1 cellular context compared by ENCODE assay signal in genomic region chr12:108731105-108731865, GRCh38.
TF ChIP-seq lines count a peak whose summit lies in the region.

Gene CORO1C (minus strand): TSS chr12:108731518. CDS start chr12:108701318, 30,200 bp downstream.

TF ChIP-seq in HEK293, 187 proteins besides CTCF, POLR2A, EP300 and RAD21 (continued from another document and continues in another):
- TF ChIP-seq ELK4 (IDR thresholded peaks at IDR 0.05; ENCODE audit: borderline replicate concordance, low read depth, low read length) (peak; percentile 92), ZBTB26 (tag by site-specific recombination; optimal IDR thresholded peaks at IDR 0.05) (peak; percentile 88), ZNF426 (tag by site-specific recombination; IDR thresholded peaks at IDR 0.05) (no peak), ZNF776 (tag by site-specific recombination; IDR thresholded peaks at IDR 0.05; ENCODE audit: borderline replicate concordance) (no peak), TCF7L2 (IDR thresholded peaks at IDR 0.05; ENCODE audit: borderline replicate concordance, low read depth, low read length) (no peak), ZNF366 (tag by site-specific recombination; conservative IDR thresholded peaks at IDR 0.05) (no peak), BCL6B (tag by site-specific recombination; IDR thresholded peaks at IDR 0.05) (no peak), KLF17 (tag by site-specific recombination; IDR thresholded peaks at IDR 0.05) (peak; percentile 67), KLF7 (tag by site-specific recombination; IDR thresholded peaks at IDR 0.05; ENCODE audit: borderline replicate concordance) (peak; percentile 67; the same call in 1 of the 2 replicates), ZNF148 (tag by site-specific recombination; IDR thresholded peaks at IDR 0.05; ENCODE audit: borderline replicate concordance) (no peak), ZBTB8A (tag by site-specific recombination; IDR thresholded peaks at IDR 0.05) (peak; percentile 86), HOXC10 (CRISPR knock-in tag; IDR thresholded peaks at IDR 0.05) (no peak), ZNF707 (tag by site-specific recombination; IDR thresholded peaks at IDR 0.05) (no peak), ZNF169 (tag by site-specific recombination; IDR thresholded peaks at IDR 0.05) (no peak), ZNF777 (tag by site-specific recombination; IDR thresholded peaks at IDR 0.05; ENCODE audit: borderline replicate concordance) (0 out of 2 replicates have a peak, but pooled peaks have one; percentile 3), ZNF24 (tag by site-specific recombination; IDR thresholded peaks at IDR 0.05) (no peak), ZNF510 (tag by site-specific recombination; IDR thresholded peaks at IDR 0.05; ENCODE audit: insufficient replicate concordance) (no peak), ZFP69B (tag by site-specific recombination; IDR thresholded peaks at IDR 0.05) (0 out of 2 replicates have a peak, but pooled peaks have one; percentile 36), PATZ1 (tag by site-specific recombination; IDR thresholded peaks at IDR 0.05) (no peak; the same call in 1 of the 2 replicates), ZNF48 (tag by site-specific recombination; IDR thresholded peaks at IDR 0.05) (no peak), ZNF324 (tag by site-specific recombination; IDR thresholded peaks at IDR 0.05) (peak; percentile 85), TRIM28 (IDR thresholded peaks at IDR 0.05; ENCODE audit: borderline replicate concordance, low read length) (no peak), WT1 (tag by site-specific recombination; IDR thresholded peaks at IDR 0.05) (no peak), SP2 (tag by site-specific recombination; IDR thresholded peaks at IDR 0.05) (no peak), KLF8 (tag by site-specific recombination; IDR thresholded peaks at IDR 0.05) (peak; percentile 85), ZFHX2 (tag by site-specific recombination; conservative IDR thresholded peaks at IDR 0.05) (peak; percentile 97), ZNF701 (tag by site-specific recombination; IDR thresholded peaks at IDR 0.05) (no peak), ZSCAN4 (tag by site-specific recombination; IDR thresholded peaks at IDR 0.05) (no peak), ZNF521 (tag by site-specific recombination; IDR thresholded peaks at IDR 0.05) (no peak), ZSCAN30 (tag by site-specific recombination; IDR thresholded peaks at IDR 0.05) (peak; percentile 52; the same call in 1 of the 2 replicates), ZNF514 (tag by site-specific recombination; IDR thresholded peaks at IDR 0.05) (no peak), PRDM1 (tag by site-specific recombination; IDR thresholded peaks at IDR 0.05) (no peak), MYNN (tag by site-specific recombination; IDR thresholded peaks at IDR 0.05; ENCODE audit: borderline replicate concordance) (peak; percentile 42; the same call in 1 of the 2 replicates), KLF9 (tag by site-specific recombination; IDR thresholded peaks at IDR 0.05; ENCODE audit: low read depth) (peak; percentile 99), REST (tag by site-specific recombination; IDR thresholded peaks at IDR 0.05) (no peak), ZNF398 (tag by site-specific recombination; IDR thresholded peaks at IDR 0.05) (peak; percentile 15; the same call in 1 of the 2 replicates), ZBTB44 (tag by site-specific recombination; IDR thresholded peaks at IDR 0.05) (peak; percentile 54; the same call in 1 of the 2 replicates), ZNF202 (tag by site-specific recombination; IDR thresholded peaks at IDR 0.05; ENCODE audit: borderline replicate concordance) (no peak), RBAK (tag by site-specific recombination; IDR thresholded peaks at IDR 0.05) (no peak), ZNF184 (tag by site-specific recombination; IDR thresholded peaks at IDR 0.05) (no peak), ZNF416 (tag by site-specific recombination; IDR thresholded peaks at IDR 0.05) (no peak), ZNF692 (tag by site-specific recombination; IDR thresholded peaks at IDR 0.05) (peak; percentile 13; the same call in 1 of the 2 replicates)
